8 cellular contexts compared by ENCODE assay signal in the genomic region with DNA sequence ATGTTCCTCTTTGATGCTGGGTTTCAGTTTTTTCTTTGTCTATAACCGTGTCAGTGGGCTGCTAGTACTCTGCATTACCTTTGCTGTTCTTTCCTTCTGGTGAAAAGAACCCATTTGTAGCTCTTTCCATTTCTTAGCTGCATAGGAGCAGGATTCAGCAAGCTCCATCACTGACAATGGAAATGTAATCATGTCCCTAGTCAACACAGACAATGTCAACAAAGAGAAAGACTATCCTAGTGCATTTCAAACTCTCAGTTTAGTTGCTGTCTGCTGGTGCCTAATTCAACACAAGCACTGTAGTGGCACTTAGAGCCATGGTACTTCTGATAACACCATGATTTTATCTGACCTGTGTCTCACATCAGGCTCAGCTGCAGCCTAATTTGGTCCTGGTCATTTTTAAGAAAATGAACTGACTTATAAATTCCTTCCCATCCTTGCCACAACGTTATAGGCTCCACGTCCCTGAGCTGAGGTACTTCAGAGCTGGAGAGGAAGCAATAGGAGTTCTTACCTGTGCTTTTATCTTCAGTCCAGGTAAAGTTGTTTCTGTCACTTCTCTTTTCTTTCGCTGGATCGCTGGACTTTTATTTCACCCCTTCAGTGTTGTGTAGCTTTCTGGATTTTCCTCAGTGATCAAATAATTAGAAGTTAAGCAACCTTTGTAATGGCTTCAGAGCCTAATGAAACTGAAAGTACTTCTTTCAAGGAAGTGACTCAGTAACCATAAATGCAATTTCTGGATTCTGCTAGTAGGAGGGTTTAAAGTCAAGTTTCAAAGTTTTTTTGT. TPM values are rescaled to one million over a fixed set of nuclear protein-coding genes. Genes with fewer than 3 reads are reported as not detected.
DNase-seq lines count a peak whose midpoint lies in the region; ATAC-seq, FAIRE-seq and TF ChIP-seq lines count a peak whose summit lies in the region.

A gene with protein sequence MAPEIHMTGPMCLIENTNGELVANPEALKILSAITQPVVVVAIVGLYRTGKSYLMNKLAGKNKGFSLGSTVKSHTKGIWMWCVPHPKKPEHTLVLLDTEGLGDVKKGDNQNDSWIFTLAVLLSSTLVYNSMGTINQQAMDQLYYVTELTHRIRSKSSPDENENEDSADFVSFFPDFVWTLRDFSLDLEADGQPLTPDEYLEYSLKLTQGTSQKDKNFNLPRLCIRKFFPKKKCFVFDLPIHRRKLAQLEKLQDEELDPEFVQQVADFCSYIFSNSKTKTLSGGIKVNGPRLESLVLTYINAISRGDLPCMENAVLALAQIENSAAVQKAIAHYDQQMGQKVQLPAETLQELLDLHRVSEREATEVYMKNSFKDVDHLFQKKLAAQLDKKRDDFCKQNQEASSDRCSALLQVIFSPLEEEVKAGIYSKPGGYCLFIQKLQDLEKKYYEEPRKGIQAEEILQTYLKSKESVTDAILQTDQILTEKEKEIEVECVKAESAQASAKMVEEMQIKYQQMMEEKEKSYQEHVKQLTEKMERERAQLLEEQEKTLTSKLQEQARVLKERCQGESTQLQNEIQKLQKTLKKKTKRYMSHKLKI (minus strand): TSS at position 700 of the 793 bp plus-strand sequence. CDS start 2,145 bp downstream, outside the sequence.

- peak within 1 kb of the TSS; percentile 71 for H3K27ac ChIP-seq in CD4-positive, alpha-beta T cell (ENCODE audit: low read depth, low read length)
- peak within 1 kb of the TSS; percentile 78 to 81 for H3K27ac ChIP-seq in coronary artery
- H3K27ac ChIP-seq in upper lobe of right lung = peak within 1 kb of the TSS; percentile 86

- peak within 1 kb of the TSS; percentile 73 for H3K4me3 ChIP-seq in coronary artery
- peak within 1 kb of the TSS; percentile 57 for H3K4me3 ChIP-seq in upper lobe of right lung

- no peak for DNase-seq in CD4-positive, alpha-beta T cell
- DNase-seq in RCC 7860 (ENCODE audit: low spot score) = peak; percentile 54
- no peak for DNase-seq in coronary artery (ENCODE audit: low spot score)
- peak; percentile 6 to 15 for DNase-seq in memory B cell (ENCODE audit: low spot score in 2 of 2)
- no peak for DNase-seq in upper lobe of right lung
- no peak for DNase-seq in activated CD4-positive, alpha-beta T cell treated with anti-CD3 and anti-CD28 coated beads, Interleukin-2, amount 50 U/mL, for 48 hours

- ATAC-seq in CD4-positive, alpha-beta T cell (ENCODE audit: poor library complexity) = peak; percentile 80
- peak; percentile 62 for ATAC-seq in GM19328 (IDR thresholded peaks at IDR 0.05; ENCODE audit: unreplicated experiment)
- peak; percentile 66 for ATAC-seq in HG03457 (IDR thresholded peaks at IDR 0.05; ENCODE audit: unreplicated experiment)
- ATAC-seq in memory B cell (ENCODE audit: low read depth) = peak; percentile 77
- ATAC-seq in upper lobe of right lung = peak; percentile 81

- H3K36me3 Mint-ChIP-seq in CD4-positive, alpha-beta T cell (ENCODE audit: low read depth) = peaks cover 54% of the 10 kb centered on the region
- H3K36me3 Mint-ChIP-seq in memory B cell = peaks cover 20% of the 10 kb centered on the region

- TF ChIP-seq CTCF in CD4-positive, alpha-beta T cell (IDR thresholded peaks at IDR 0.05) = no peak
- TF ChIP-seq CTCF in coronary artery (IDR thresholded peaks at IDR 0.05) (no peak), upper lobe of right lung (IDR thresholded peaks at IDR 0.05) (no peak)

- H3K4me1 ChIP-seq in upper lobe of right lung = peaks cover 31% of the 10 kb centered on the region

- H3K36me3 ChIP-seq in upper lobe of right lung = peaks cover 11% of the 10 kb centered on the region

- POLR2A ChIA-PET in CD4-positive, alpha-beta T cell (lab: Charles Lee) = interaction anchor here (0.7 to 3.8 kb wide), 21 partner anchors 9 to 336 kb away, joined by 3 to 25 read pairs (median 4); a partner anchor contains a TSS

- no peaks in the 10 kb centered on the region for H3K27me3 ChIP-seq in CD4-positive, alpha-beta T cell (ENCODE audit: control insufficient read depth, insufficient read depth, low read length)
- H3K27me3 ChIP-seq in upper lobe of right lung = no peaks in the 10 kb centered on the region

- peaks cover 5% of the 10 kb centered on the region for H3K9me3 Mint-ChIP-seq in CD4-positive, alpha-beta T cell
- H3K9me3 Mint-ChIP-seq in memory B cell = peaks cover 5% of the 10 kb centered on the region

- intact Hi-C loops in CD4-positive, alpha-beta T cell (cut with DNase I, micrococcal nuclease) = loop anchor here in 1 of 2 experiments (1.0 kb wide), 1 partner anchor 43 kb away; a partner anchor contains a TSS
- intact Hi-C loops in upper lobe of right lung (cut with DNase I) = no loop called here

- no peaks in the 10 kb centered on the region for H3K9me3 ChIP-seq in CD4-positive, alpha-beta T cell (ENCODE audit: control insufficient read depth, low read length)
- H3K9me3 ChIP-seq in upper lobe of right lung = no peaks in the 10 kb centered on the region

- no peaks in the 10 kb centered on the region for H3K27me3 Mint-ChIP-seq in CD4-positive, alpha-beta T cell
- no peaks in the 10 kb centered on the region for H3K27me3 Mint-ChIP-seq in memory B cell

- H3K4me3 Mint-ChIP-seq in CD4-positive, alpha-beta T cell = peak within 1 kb of the TSS; percentile 92
- peak within 1 kb of the TSS; percentile 87 for H3K4me3 Mint-ChIP-seq in memory B cell

- peak; percentile 91 for FAIRE-seq in RCC 7860 (lab: Jason Lieb, UNC)

- CTCF ChIA-PET in CD4-positive, alpha-beta T cell (lab: Charles Lee) = interaction anchor here (0.7 to 1.2 kb wide), 4 partner anchors 12 to 63 kb away, joined by 3 to 8 read pairs (median 5); no protein-coding TSS in a partner anchor

- H3K4me1 Mint-ChIP-seq in CD4-positive, alpha-beta T cell (ENCODE audit: low read depth) = peaks cover 52% of the 10 kb centered on the region
- H3K4me1 Mint-ChIP-seq in memory B cell = peaks cover 17% of the 10 kb centered on the region

- H3K27ac Mint-ChIP-seq in CD4-positive, alpha-beta T cell = peak within 1 kb of the TSS; percentile 92
- peak within 1 kb of the TSS; percentile 82 for H3K27ac Mint-ChIP-seq in memory B cell

RNA-seq across cellular contexts. Expression of the gene that starts here (rescaled TPM):
- total RNA-seq in CD4-positive, alpha-beta T cell = 10 to 100 TPM; 17.5 to 20.7 TPM
- 46.6 TPM for total RNA-seq in upper lobe of right lung

Comparison
In these comparisons a context has a peak if more than half of its experiments do, and no peak if none do; other contexts are left out.
1. DNase-seq: peak in RCC 7860 (single experiment) and memory B cell (2 of 2); none in CD4-positive, alpha-beta T cell (0 of 10), coronary artery (single experiment), upper lobe of right lung (single experiment) and activated CD4-positive, alpha-beta T cell treated with anti-CD3 and anti-CD28 coated beads, Interleukin-2, amount 50 U/mL, for 48 hours (0 of 2).
2. Peak in every context shown above with its lines, with median percentiles within 50 percentile points of each other: ATAC-seq and H3K27ac ChIP-seq.